Comparison of ENCODE assay signal across 19 cellular contexts in genomic region chr20:46433051-46433450, GRCh38. TPM values are rescaled to one million over a fixed set of nuclear protein-coding genes. Genes with fewer than 3 reads are reported as not detected.
DNase-seq lines count a peak whose midpoint lies in the region; ATAC-seq and TF ChIP-seq lines count a peak whose summit lies in the region.
"Had no signal": no experiment of that assay in that cellular context is flagged by ENCODE, and none has a peak within 500 bp of the region (broad histone marks: within the 10 kb centered on the region; RNA-seq: fewer than 3 reads in every experiment).

No MANE protein-coding gene starts in this region.

- H3K4me2 ChIP-seq in Karpas-422 (ENCODE audit: low read depth, low read length, poor library complexity, severe bottlenecking) = no peak overlapping the region
- H3K4me2 ChIP-seq: GM23338, KMS-11 had no signal

- H3K36me3 Mint-ChIP-seq in neural crest cell (ENCODE audit: low read depth) = no peaks in the 10 kb centered on the region

- no peaks in the 10 kb centered on the region for H3K36me3 ChIP-seq in Karpas-422 (ENCODE audit: insufficient read depth, low read length)

- peaks cover 7% of the 10 kb centered on the region for H3K4me1 Mint-ChIP-seq in neural crest cell
- H3K4me1 Mint-ChIP-seq: GM23338 had no signal

- no peak overlapping the region for H3K4me3 ChIP-seq in Karpas-422 (ENCODE audit: low read length)
- H3K4me3 ChIP-seq: GM12878, GM23338 had no signal

- peak overlapping the region; percentile 57 for H3K27ac Mint-ChIP-seq in neural crest cell (ENCODE audit: unreplicated experiment)
- H3K27ac Mint-ChIP-seq: GM23338 had no signal

- H4K20me1 ChIP-seq in Karpas-422 (ENCODE audit: insufficient read depth, low read depth, low read length) = no peaks in the 10 kb centered on the region

- no peaks in the 10 kb centered on the region for H3K9me3 ChIP-seq in Karpas-422 (ENCODE audit: low read length)

- TF ChIP-seq CTCF in neural crest cell (conservative IDR thresholded peaks at IDR 0.05) = no peak

- DNase-seq in Daoy (ENCODE audit: low read depth) (peak; percentile 15), Karpas-422 (no peak), RPMI7951 (ENCODE audit: low read depth) (peak; percentile 25), neural crest cell (ENCODE audit: low read depth, low spot score) (no peak), AG08395 (ENCODE audit: low spot score) (no peak), EL (no peak)
- DNase-seq: AML-193, DND-41, GF-D8, NCI-H1417, NCI-H2029, NCI-H510A treated with DMSO at 0.1 percent for 48 hours, T-helper 1 cell had no signal

- peaks cover 2% of the 10 kb centered on the region; the same call in 1 of the 2 replicates for H3K4me1 ChIP-seq in Karpas-422 (ENCODE audit: low read length)

- H3K9ac ChIP-seq in Karpas-422 (ENCODE audit: low read length) = no peak overlapping the region
- H3K9ac ChIP-seq: KMS-11 had no signal

- no peaks in the 10 kb centered on the region for H3K9me2 ChIP-seq in Karpas-422 (replicated peaks; ENCODE audit: insufficient read depth, low read length)

- no peak overlapping the region for H3K27ac ChIP-seq in Karpas-422 (ENCODE audit: low read length)
- H3K27ac ChIP-seq: C4-2B, KMS-11 had no signal

- no peak for ATAC-seq in HG02623 (IDR thresholded peaks at IDR 0.05; ENCODE audit: unreplicated experiment)
- ATAC-seq: GM12878, GM23338, HCT116 had no signal

- H3K9me3 Mint-ChIP-seq in neural crest cell = no peaks in the 10 kb centered on the region
- H3K9me3 Mint-ChIP-seq: GM23338 had no signal

- no peaks in the 10 kb centered on the region for H3K79me2 ChIP-seq in Karpas-422 (ENCODE audit: low read length)

- peak overlapping the region; percentile 59; the same call in 1 of the 2 replicates for H2AFZ ChIP-seq in Karpas-422 (ENCODE audit: low read length)
- H2AFZ ChIP-seq: GM23338 had no signal

- H3K27me3 ChIP-seq in Karpas-422 (ENCODE audit: low read length) = no peaks in the 10 kb centered on the region

- H3K4me3 Mint-ChIP-seq in neural crest cell = no peak overlapping the region
- H3K4me3 Mint-ChIP-seq: GM23338 had no signal

- peaks cover 2% of the 10 kb centered on the region for H3K27me3 Mint-ChIP-seq in neural crest cell (ENCODE audit: low read depth)

RNA-seq across cellular contexts. Expression of gene ELMO2, which starts 26.6 kb away (rescaled TPM):
- 13.4 and 24.5 TPM in 2 replicates for total RNA-seq in Daoy (2014; rRNA removed; shearing (Covaris generic))
- total RNA-seq in Karpas-422 (2014; rRNA removed; shearing (Covaris generic); ENCODE audit: low replicate concordance) = 68.1 and 91.4 TPM in 2 replicates
- 34.3 and 41.2 TPM in 2 replicates for total RNA-seq in RPMI7951 (2014; rRNA removed; shearing (Covaris generic))
- total RNA-seq in neural crest cell = 62.4 and 70.1 TPM in 2 replicates

Comparison
In these comparisons a context has a peak if more than half of its experiments do, and no peak if none do; other contexts are left out.
1. DNase-seq: peak in Daoy (single experiment) and RPMI7951 (single experiment); none in Karpas-422 (single experiment), neural crest cell (single experiment), AG08395 (single experiment) and EL (single experiment).